In genomic region chr20:44513871-44514270, GRCh38 we compare ENCODE assay signal across 10 cellular contexts.
"Had no signal": no experiment of that assay in that cellular context is flagged by ENCODE, and none has a peak within 500 bp of the region (broad histone marks: within the 10 kb centered on the region; RNA-seq: fewer than 3 reads in every experiment).

No MANE protein-coding gene starts in this region.

- H3K27ac Mint-ChIP-seq: activated CD4-positive, alpha-beta T cell treated with anti-CD3 and anti-CD28 coated beads, Interleukin-2, amount 10 ng/mL, durations not matched to agents 24 days and 14 days; neural progenitor cell had no signal

- H3K4me1 ChIP-seq: neural progenitor cell had no signal

- H3K4me3 ChIP-seq: cardiac muscle cell, heart left ventricle, left lung, neural progenitor cell, ovary, stomach, thoracic aorta had no signal

- H3K27me3 Mint-ChIP-seq: activated CD4-positive, alpha-beta T cell treated with anti-CD3 and anti-CD28 coated beads, Interleukin-2, amount 10 ng/mL, durations not matched to agents 24 days and 14 days had no signal

- H3K9me3 Mint-ChIP-seq: activated CD4-positive, alpha-beta T cell treated with anti-CD3 and anti-CD28 coated beads, Interleukin-2, amount 10 ng/mL, durations not matched to agents 24 days and 14 days; neural progenitor cell had no signal

- H3K9me3 ChIP-seq: heart left ventricle, left lung, ovary, stomach, thoracic aorta had no signal

- H3K36me3 Mint-ChIP-seq: neural progenitor cell had no signal

- DNase-seq: activated CD4-positive, alpha-beta T cell treated with anti-CD3 and anti-CD28 coated beads, Interleukin-2, amount 10 ng/mL, durations not matched to agents 24 days and 14 days; heart left ventricle; left lung; ovary; stimulated activated CD4-positive, alpha-beta T cell treated with anti-CD3 and anti-CD28 coated beads, Interleukin-2, amount 100 ng/mL, for 48 hours; stomach had no signal

- H3K4me2 ChIP-seq: neural progenitor cell had no signal

- H2AFZ ChIP-seq: neural progenitor cell had no signal

- H3K4me3 Mint-ChIP-seq: activated CD4-positive, alpha-beta T cell treated with anti-CD3 and anti-CD28 coated beads, Interleukin-2, amount 10 ng/mL, durations not matched to agents 24 days and 14 days; neural progenitor cell had no signal

- H3K4me1 Mint-ChIP-seq: neural progenitor cell had no signal

- H3K27me3 ChIP-seq: cardiac muscle cell, heart left ventricle, left lung, neural progenitor cell, ovary, stomach had no signal

- H3K36me3 ChIP-seq: neural progenitor cell, ovary had no signal

- H3K9ac ChIP-seq: neural progenitor cell had no signal

- H3K27ac ChIP-seq: cardiac muscle cell, heart left ventricle, left lung, neural progenitor cell, ovary, stomach, thoracic aorta, VCaP had no signal

- ATAC-seq: heart left ventricle, left lung had no signal
